In the genomic region with DNA sequence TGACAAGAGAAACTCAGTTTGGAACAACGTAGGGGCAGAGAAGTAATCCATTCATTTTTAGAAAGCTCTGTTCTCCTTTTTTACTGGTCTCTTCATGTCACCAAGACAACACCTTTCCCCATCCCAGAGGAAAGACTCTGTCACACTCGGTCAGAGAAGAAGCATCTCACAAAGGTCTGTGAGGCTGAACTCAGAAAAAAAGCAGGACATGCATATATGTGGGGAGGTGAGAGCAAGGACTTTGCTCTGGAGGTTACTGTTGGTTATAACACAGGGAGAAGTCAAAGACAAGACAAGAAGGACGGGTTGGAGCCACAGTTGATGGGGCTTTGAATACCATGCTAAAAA, we compare ENCODE assay signal across 12 cellular contexts.
"Had no signal": no experiment of that assay in that cellular context is flagged by ENCODE, and none has a peak within 500 bp of the region (broad histone marks: within the 10 kb centered on the region; RNA-seq: fewer than 3 reads in every experiment).

No MANE protein-coding gene starts in this region.

- DNase-seq: activated CD4-positive, alpha-beta memory T cell treated with anti-CD3 and anti-CD28 coated beads for 36 hours; activated gamma-delta T cell; activated naive CD8-positive, alpha-beta T cell treated with anti-CD3 and anti-CD28 coated beads for 36 hours; activated T-cell treated with anti-CD3 and anti-CD28 coated beads, Interleukin-2, amount 50 U/mL, for 48 hours; dorsolateral prefrontal cortex; heart right ventricle; stimulated activated CD4-positive, alpha-beta T cell treated with anti-CD3 and anti-CD28 coated beads, Interleukin-2, amount 100 ng/mL, for 48 hours; stimulated activated naive CD8-positive, alpha-beta T cell treated with anti-CD3 and anti-CD28 coated beads, Interleukin-15, Interleukin-2, amounts not matched to agents 100 U/mL and 50 U/mL, for 24 hours; testis had no signal

- ATAC-seq: foreskin keratinocyte; heart right ventricle; sciatic nerve; stimulated activated naive CD8-positive, alpha-beta T cell treated with anti-CD3 and anti-CD28 coated beads, Interleukin-15, Interleukin-2, amounts not matched to agents 100 U/mL and 50 U/mL, for 24 hours had no signal

- H3K9me3 Mint-ChIP-seq: activated CD4-positive, alpha-beta memory T cell treated with anti-CD3 and anti-CD28 coated beads for 36 hours; activated naive CD8-positive, alpha-beta T cell treated with anti-CD3 and anti-CD28 coated beads for 36 hours had no signal

- H3K4me3 Mint-ChIP-seq: activated CD4-positive, alpha-beta memory T cell treated with anti-CD3 and anti-CD28 coated beads for 36 hours; activated naive CD8-positive, alpha-beta T cell treated with anti-CD3 and anti-CD28 coated beads for 36 hours had no signal

- H3K4me1 Mint-ChIP-seq: activated naive CD8-positive, alpha-beta T cell treated with anti-CD3 and anti-CD28 coated beads for 36 hours had no signal

- H3K36me3 ChIP-seq: heart right ventricle, neutrophil had no signal

- H3K27me3 Mint-ChIP-seq: activated CD4-positive, alpha-beta memory T cell treated with anti-CD3 and anti-CD28 coated beads for 36 hours; activated naive CD8-positive, alpha-beta T cell treated with anti-CD3 and anti-CD28 coated beads for 36 hours had no signal

- H3K27ac ChIP-seq: dorsolateral prefrontal cortex, foreskin keratinocyte, heart right ventricle, neutrophil, testis had no signal

- H3K27me3 ChIP-seq: dorsolateral prefrontal cortex, foreskin keratinocyte, heart right ventricle, neutrophil, testis had no signal

- H3K27ac Mint-ChIP-seq: activated CD4-positive, alpha-beta memory T cell treated with anti-CD3 and anti-CD28 coated beads for 36 hours; activated naive CD8-positive, alpha-beta T cell treated with anti-CD3 and anti-CD28 coated beads for 36 hours had no signal

- H3K4me1 ChIP-seq: foreskin keratinocyte had no signal

- H3K9me3 ChIP-seq: heart right ventricle, neutrophil, testis had no signal

- H3K4me3 ChIP-seq: dorsolateral prefrontal cortex, heart right ventricle, testis had no signal

- H3K36me3 Mint-ChIP-seq: activated CD4-positive, alpha-beta memory T cell treated with anti-CD3 and anti-CD28 coated beads for 36 hours; activated naive CD8-positive, alpha-beta T cell treated with anti-CD3 and anti-CD28 coated beads for 36 hours had no signal
